In the genomic region with DNA sequence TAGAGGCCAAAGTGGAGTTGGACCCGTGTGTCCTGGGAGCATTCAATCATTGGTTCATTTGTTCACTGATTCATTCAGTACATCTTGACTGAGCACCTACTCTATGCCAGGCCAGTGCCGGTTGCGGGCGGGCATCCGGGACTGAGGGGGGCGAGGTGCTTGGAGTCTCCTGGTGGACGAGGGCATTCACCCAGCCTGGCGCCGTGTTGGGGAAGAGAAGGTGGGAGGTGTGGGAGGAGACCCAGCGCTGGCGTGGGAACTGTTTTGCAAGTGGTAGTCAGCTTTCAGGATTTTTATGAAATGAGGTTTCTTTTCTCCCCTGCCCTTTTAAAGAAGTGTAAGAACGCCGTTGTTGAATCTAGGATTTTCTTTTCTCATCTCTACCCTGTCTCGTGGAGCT, we compare ENCODE assay signal across 18 cellular contexts. TPM values are rescaled to one million over a fixed set of nuclear protein-coding genes. Genes with fewer than 3 reads are reported as not detected.
A peak's percentile ranks its signal among the peaks of the same experiment; 100 is the strongest.
DNase-seq lines count a peak whose midpoint lies in the region; ATAC-seq and TF ChIP-seq lines count a peak whose summit lies in the region.
"Had no signal": no experiment of that assay in that cellular context is flagged by ENCODE, and none has a peak within 500 bp of the region (broad histone marks: within the 10 kb centered on the region; RNA-seq: fewer than 3 reads in every experiment).

No MANE protein-coding gene starts in this region.

- H3K9me3 ChIP-seq in vagina (no peaks in the 10 kb centered on the region), colonic mucosa (no peaks in the 10 kb centered on the region)
- H3K9me3 ChIP-seq: SJCRH30 had no signal

- no peaks in the 10 kb centered on the region for H3K27me3 Mint-ChIP-seq in T-helper 2 cell treated with Interferon-gamma antibody and Interleukin-4, amounts not matched to agents 5 μg/mL and 100 μg/mL, for 36 hours (ENCODE audit: low read depth)
- H3K27me3 Mint-ChIP-seq: activated T-helper 17 cell treated with anti-CD3 and anti-CD28 coated beads, Interleukin-2, amount 50 U/mL, for 72 hours had no signal

- intact Hi-C loops in vagina (cut with DNase I) (no loop called here), colonic mucosa (cut with DNase I) (no loop called here)

- TF ChIP-seq CTCF in fibroblast of villous mesenchyme (IDR thresholded peaks at IDR 0.05; ENCODE audit: insufficient read depth, low read depth, low read length) (no peak), omental fat pad (IDR thresholded peaks at IDR 0.05) (no peak), vagina (IDR thresholded peaks at IDR 0.05) (no peak), colonic mucosa (IDR thresholded peaks at IDR 0.05) (no peak)

- no peak overlapping the region for H3K27ac Mint-ChIP-seq in T-helper 2 cell treated with Interferon-gamma antibody and Interleukin-4, amounts not matched to agents 5 μg/mL and 100 μg/mL, for 36 hours
- H3K27ac Mint-ChIP-seq: activated T-helper 17 cell treated with anti-CD3 and anti-CD28 coated beads, Interleukin-2, amount 50 U/mL, for 72 hours; B cell had no signal

- no peaks in the 10 kb centered on the region for H3K4me1 Mint-ChIP-seq in T-helper 2 cell treated with Interferon-gamma antibody and Interleukin-4, amounts not matched to agents 5 μg/mL and 100 μg/mL, for 36 hours (ENCODE audit: low read depth)
- H3K4me1 Mint-ChIP-seq: activated T-helper 17 cell treated with anti-CD3 and anti-CD28 coated beads, Interleukin-2, amount 50 U/mL, for 72 hours; B cell had no signal

- peak; percentile 75 for DNase-seq in amniotic epithelial cell (ENCODE audit: low read depth)
- peak; percentile 10 for DNase-seq in fibroblast of villous mesenchyme (ENCODE audit: low read depth)
- no peak for DNase-seq in omental fat pad (ENCODE audit: low spot score)
- DNase-seq in vagina (ENCODE audit: extremely low spot score in 2 of 2), result no peak
- DNase-seq in T-helper 2 cell treated with Interferon-gamma antibody and Interleukin-4, amounts not matched to agents 5 μg/mL and 100 μg/mL, for 36 hours (ENCODE audit: low spot score), result no peak
- no peak for DNase-seq in NCI-H1417 (lab: John Stamatoyannopoulos, UW)
- DNase-seq in colonic mucosa, result no peak
- DNase-seq: activated CD4-positive, CD25-positive, alpha-beta regulatory T cell treated with anti-CD3 and anti-CD28 coated beads, Interleukin-2, amount 50 U/mL, for 72 hours; cerebellar nuclear complex; GDM1; mammary epithelial cell; NCI-H446 treated with DMSO at 0.1 percent for 48 hours; SJCRH30; T-helper 2 cell had no signal

- H3K4me1 ChIP-seq in vagina, result peaks cover 32% of the 10 kb centered on the region
- no peaks in the 10 kb centered on the region for H3K4me1 ChIP-seq in colonic mucosa

- H3K36me3 Mint-ChIP-seq in T-helper 2 cell treated with Interferon-gamma antibody and Interleukin-4, amounts not matched to agents 5 μg/mL and 100 μg/mL, for 36 hours (ENCODE audit: low read depth), result no peaks in the 10 kb centered on the region

- H3K4me3 Mint-ChIP-seq in T-helper 2 cell treated with Interferon-gamma antibody and Interleukin-4, amounts not matched to agents 5 μg/mL and 100 μg/mL, for 36 hours, result no peak overlapping the region
- H3K4me3 Mint-ChIP-seq: activated T-helper 17 cell treated with anti-CD3 and anti-CD28 coated beads, Interleukin-2, amount 50 U/mL, for 72 hours; B cell had no signal

- ATAC-seq in omental fat pad (ENCODE audit: low FRiP score), result peak; percentile 54
- ATAC-seq: activated T-helper 17 cell treated with anti-CD3 and anti-CD28 coated beads, Interleukin-2, amount 50 U/mL, for 72 hours; GM12878 had no signal

- H3K4me3 ChIP-seq in fibroblast of villous mesenchyme (ENCODE audit: low read depth, low read length), result no peak overlapping the region
- no peak overlapping the region for H3K4me3 ChIP-seq in vagina
- H3K4me3 ChIP-seq in colonic mucosa, result no peak overlapping the region
- H3K4me3 ChIP-seq: GM12878, SJCRH30 had no signal

- H3K9ac ChIP-seq in colonic mucosa (ENCODE audit: low read depth in 2 of 2, low read length in 2 of 2), result no peak overlapping the region

- no peaks in the 10 kb centered on the region for H3K36me3 ChIP-seq in vagina
- H3K36me3 ChIP-seq in colonic mucosa, result no peaks in the 10 kb centered on the region

- TF ChIP-seq POLR2A in vagina (IDR thresholded peaks at IDR 0.05), result no peak

- H3K27ac ChIP-seq in vagina (peak overlapping the region; percentile 32), colonic mucosa (no peak overlapping the region)
- H3K27ac ChIP-seq: SJCRH30 had no signal

- no peaks in the 10 kb centered on the region for H3K27me3 ChIP-seq in vagina
- H3K27me3 ChIP-seq in colonic mucosa, result no peaks in the 10 kb centered on the region
- H3K27me3 ChIP-seq: SJCRH30 had no signal

- no peaks in the 10 kb centered on the region for H3K9me3 Mint-ChIP-seq in T-helper 2 cell treated with Interferon-gamma antibody and Interleukin-4, amounts not matched to agents 5 μg/mL and 100 μg/mL, for 36 hours
- H3K9me3 Mint-ChIP-seq: activated T-helper 17 cell treated with anti-CD3 and anti-CD28 coated beads, Interleukin-2, amount 50 U/mL, for 72 hours had no signal

RNA-seq across cellular contexts. Expression of a gene that starts 37.2 kb away (rescaled TPM):
- total RNA-seq in fibroblast of villous mesenchyme, result 30.0 and 42.7 TPM in 2 replicates
- 10 to 100 TPM in 1 of 4 donors, 1 to 10 TPM in 3; 2.5 to 14.7 (median 4.0) TPM for total RNA-seq in omental fat pad
- 20.4 TPM for total RNA-seq in vagina
- 10 to 100 TPM in 1 of 2 donors, 1 to 10 TPM in 1; 3.8 to 21.3 TPM for total RNA-seq in colonic mucosa

RNA-seq across cellular contexts. Expression of a gene that starts 56.1 kb away (rescaled TPM):
- total RNA-seq in fibroblast of villous mesenchyme (under 0.01 TPM in 1 of 2 replicates, not detected in the other), omental fat pad (1 to 10 TPM in 1 of 4 donors, under 1 TPM in 3; 0.19 to 5.8 (median 0.75) TPM), vagina (5.2 TPM), colonic mucosa (10 to 100 TPM; 20.1 to 30.6 TPM)
- total RNA-seq: activated T-helper 17 cell treated with anti-CD3 and anti-CD28 coated beads, Interleukin-2, amount 50 U/mL, for 72 hours; B cell; GM12878; M059J had no signal

Comparison
In these comparisons a context has a peak if more than half of its experiments do, and no peak if none do; other contexts are left out.
1. DNase-seq: peak in amniotic epithelial cell (single experiment) and fibroblast of villous mesenchyme (single experiment); none in omental fat pad (single experiment), vagina (0 of 2), T-helper 2 cell treated with Interferon-gamma antibody and Interleukin-4, amounts not matched to agents 5 μg/mL and 100 μg/mL, for 36 hours (single experiment), NCI-H1417 (0 of 3) and colonic mucosa (single experiment).